1 cellular context compared by ENCODE assay signal in genomic region chr16:87608400-87608985, GRCh38.
TF ChIP-seq lines count a peak whose summit lies in the region.

No MANE protein-coding gene starts in this region.

TF ChIP-seq in HepG2, 621 proteins besides CTCF, POLR2A, EP300 and RAD21 (continued from another document and continues in another):
- TF ChIP-seq USF2 (IDR thresholded peaks at IDR 0.05; ENCODE audit: low read depth, low read length) (no peak), USF2 (CRISPR knock-in tag; IDR thresholded peaks at IDR 0.05; ENCODE audit: borderline replicate concordance) (no peak), HDAC6 (IDR thresholded peaks at IDR 0.05; ENCODE audit: low read depth, low read length) (no peak), CEBPB (IDR thresholded peaks at IDR 0.05; ENCODE audit: borderline replicate concordance, low read depth, low read length) (no peak), HMG20A (CRISPR knock-in tag; IDR thresholded peaks at IDR 0.05; ENCODE audit: borderline replicate concordance) (peak; percentile 57; the same call in 1 of the 2 replicates), NFATC3 (CRISPR knock-in tag; IDR thresholded peaks at IDR 0.05) (no peak; the same call in 1 of the 2 replicates), ZFX (CRISPR knock-in tag; IDR thresholded peaks at IDR 0.05; ENCODE audit: low read depth) (no peak), NFE2L1 (CRISPR knock-in tag; IDR thresholded peaks at IDR 0.05; ENCODE audit: borderline replicate concordance) (no peak), ZFP36L2 (CRISPR knock-in tag; IDR thresholded peaks at IDR 0.05) (peak; percentile 95), SIX4 (CRISPR knock-in tag; IDR thresholded peaks at IDR 0.05) (peak; percentile 77), ZNF740 (CRISPR knock-in tag; IDR thresholded peaks at IDR 0.05) (no peak), PBX3 (CRISPR knock-in tag; IDR thresholded peaks at IDR 0.05; ENCODE audit: borderline replicate concordance) (peak; percentile 60; the same call in 1 of the 2 replicates), JARID2 (CRISPR knock-in tag; IDR thresholded peaks at IDR 0.05; ENCODE audit: insufficient replicate concordance) (no peak), NFIC (IDR thresholded peaks at IDR 0.05; ENCODE audit: low read length) (no peak), ZNF329 (CRISPR knock-in tag; IDR thresholded peaks at IDR 0.05; ENCODE audit: low read depth) (0 out of 2 replicates have a peak, but pooled peaks have one; percentile 3), MIXL1 (CRISPR knock-in tag; IDR thresholded peaks at IDR 0.05) (peak; percentile 73; the same call in 1 of the 2 replicates), ETV5 (CRISPR knock-in tag; IDR thresholded peaks at IDR 0.05; ENCODE audit: borderline replicate concordance) (peak; percentile 11; the same call in 1 of the 2 replicates), SMC3 (IDR thresholded peaks at IDR 0.05; ENCODE audit: low read length) (no peak), SMAD9 (CRISPR knock-in tag; IDR thresholded peaks at IDR 0.05) (no peak), NCOR1 (IDR thresholded peaks at IDR 0.05; ENCODE audit: borderline replicate concordance, low read length) (no peak), ZNF788 (CRISPR knock-in tag; IDR thresholded peaks at IDR 0.05; ENCODE audit: borderline replicate concordance) (peak; percentile 72; the same call in 1 of the 2 replicates), IKZF1 (IDR thresholded peaks at IDR 0.05) (no peak), ZNF44 (CRISPR knock-in tag; IDR thresholded peaks at IDR 0.05) (no peak), BCL3 (CRISPR knock-in tag; IDR thresholded peaks at IDR 0.05) (peak; percentile 50; the same call in 1 of the 2 replicates), ZNF362 (CRISPR knock-in tag; IDR thresholded peaks at IDR 0.05; ENCODE audit: borderline replicate concordance) (no peak), ZSCAN5A (CRISPR knock-in tag; IDR thresholded peaks at IDR 0.05; ENCODE audit: borderline replicate concordance) (peak; percentile 45; the same call in 1 of the 2 replicates), ZNF563 (CRISPR knock-in tag; IDR thresholded peaks at IDR 0.05) (peak; percentile 80; the same call in 1 of the 2 replicates), CHD2 (IDR thresholded peaks at IDR 0.05; ENCODE audit: low read depth, low read length) (no peak), MTA1 (CRISPR knock-in tag; IDR thresholded peaks at IDR 0.05; ENCODE audit: borderline replicate concordance) (no peak), ZNF597 (CRISPR knock-in tag; IDR thresholded peaks at IDR 0.05) (no peak), JUNB (CRISPR knock-in tag; IDR thresholded peaks at IDR 0.05; ENCODE audit: borderline replicate concordance) (peak; percentile 64; the same call in 1 of the 2 replicates)
- TF ChIP-seq, protein P1, sequence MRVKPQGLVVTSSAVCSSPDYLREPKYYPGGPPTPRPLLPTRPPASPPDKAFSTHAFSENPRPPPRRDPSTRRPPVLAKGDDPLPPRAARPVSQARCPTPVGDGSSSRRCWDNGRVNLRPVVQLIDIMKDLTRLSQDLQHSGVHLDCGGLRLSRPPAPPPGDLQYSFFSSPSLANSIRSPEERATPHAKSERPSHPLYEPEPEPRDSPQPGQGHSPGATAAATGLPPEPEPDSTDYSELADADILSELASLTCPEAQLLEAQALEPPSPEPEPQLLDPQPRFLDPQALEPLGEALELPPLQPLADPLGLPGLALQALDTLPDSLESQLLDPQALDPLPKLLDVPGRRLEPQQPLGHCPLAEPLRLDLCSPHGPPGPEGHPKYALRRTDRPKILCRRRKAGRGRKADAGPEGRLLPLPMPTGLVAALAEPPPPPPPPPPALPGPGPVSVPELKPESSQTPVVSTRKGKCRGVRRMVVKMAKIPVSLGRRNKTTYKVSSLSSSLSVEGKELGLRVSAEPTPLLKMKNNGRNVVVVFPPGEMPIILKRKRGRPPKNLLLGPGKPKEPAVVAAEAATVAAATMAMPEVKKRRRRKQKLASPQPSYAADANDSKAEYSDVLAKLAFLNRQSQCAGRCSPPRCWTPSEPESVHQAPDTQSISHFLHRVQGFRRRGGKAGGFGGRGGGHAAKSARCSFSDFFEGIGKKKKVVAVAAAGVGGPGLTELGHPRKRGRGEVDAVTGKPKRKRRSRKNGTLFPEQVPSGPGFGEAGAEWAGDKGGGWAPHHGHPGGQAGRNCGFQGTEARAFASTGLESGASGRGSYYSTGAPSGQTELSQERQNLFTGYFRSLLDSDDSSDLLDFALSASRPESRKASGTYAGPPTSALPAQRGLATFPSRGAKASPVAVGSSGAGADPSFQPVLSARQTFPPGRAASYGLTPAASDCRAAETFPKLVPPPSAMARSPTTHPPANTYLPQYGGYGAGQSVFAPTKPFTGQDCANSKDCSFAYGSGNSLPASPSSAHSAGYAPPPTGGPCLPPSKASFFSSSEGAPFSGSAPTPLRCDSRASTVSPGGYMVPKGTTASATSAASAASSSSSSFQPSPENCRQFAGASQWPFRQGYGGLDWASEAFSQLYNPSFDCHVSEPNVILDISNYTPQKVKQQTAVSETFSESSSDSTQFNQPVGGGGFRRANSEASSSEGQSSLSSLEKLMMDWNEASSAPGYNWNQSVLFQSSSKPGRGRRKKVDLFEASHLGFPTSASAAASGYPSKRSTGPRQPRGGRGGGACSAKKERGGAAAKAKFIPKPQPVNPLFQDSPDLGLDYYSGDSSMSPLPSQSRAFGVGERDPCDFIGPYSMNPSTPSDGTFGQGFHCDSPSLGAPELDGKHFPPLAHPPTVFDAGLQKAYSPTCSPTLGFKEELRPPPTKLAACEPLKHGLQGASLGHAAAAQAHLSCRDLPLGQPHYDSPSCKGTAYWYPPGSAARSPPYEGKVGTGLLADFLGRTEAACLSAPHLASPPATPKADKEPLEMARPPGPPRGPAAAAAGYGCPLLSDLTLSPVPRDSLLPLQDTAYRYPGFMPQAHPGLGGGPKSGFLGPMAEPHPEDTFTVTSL (CRISPR knock-in tag; IDR thresholded peaks at IDR 0.05; ENCODE audit: borderline replicate concordance), result no peak
- TF ChIP-seq, protein P2, sequence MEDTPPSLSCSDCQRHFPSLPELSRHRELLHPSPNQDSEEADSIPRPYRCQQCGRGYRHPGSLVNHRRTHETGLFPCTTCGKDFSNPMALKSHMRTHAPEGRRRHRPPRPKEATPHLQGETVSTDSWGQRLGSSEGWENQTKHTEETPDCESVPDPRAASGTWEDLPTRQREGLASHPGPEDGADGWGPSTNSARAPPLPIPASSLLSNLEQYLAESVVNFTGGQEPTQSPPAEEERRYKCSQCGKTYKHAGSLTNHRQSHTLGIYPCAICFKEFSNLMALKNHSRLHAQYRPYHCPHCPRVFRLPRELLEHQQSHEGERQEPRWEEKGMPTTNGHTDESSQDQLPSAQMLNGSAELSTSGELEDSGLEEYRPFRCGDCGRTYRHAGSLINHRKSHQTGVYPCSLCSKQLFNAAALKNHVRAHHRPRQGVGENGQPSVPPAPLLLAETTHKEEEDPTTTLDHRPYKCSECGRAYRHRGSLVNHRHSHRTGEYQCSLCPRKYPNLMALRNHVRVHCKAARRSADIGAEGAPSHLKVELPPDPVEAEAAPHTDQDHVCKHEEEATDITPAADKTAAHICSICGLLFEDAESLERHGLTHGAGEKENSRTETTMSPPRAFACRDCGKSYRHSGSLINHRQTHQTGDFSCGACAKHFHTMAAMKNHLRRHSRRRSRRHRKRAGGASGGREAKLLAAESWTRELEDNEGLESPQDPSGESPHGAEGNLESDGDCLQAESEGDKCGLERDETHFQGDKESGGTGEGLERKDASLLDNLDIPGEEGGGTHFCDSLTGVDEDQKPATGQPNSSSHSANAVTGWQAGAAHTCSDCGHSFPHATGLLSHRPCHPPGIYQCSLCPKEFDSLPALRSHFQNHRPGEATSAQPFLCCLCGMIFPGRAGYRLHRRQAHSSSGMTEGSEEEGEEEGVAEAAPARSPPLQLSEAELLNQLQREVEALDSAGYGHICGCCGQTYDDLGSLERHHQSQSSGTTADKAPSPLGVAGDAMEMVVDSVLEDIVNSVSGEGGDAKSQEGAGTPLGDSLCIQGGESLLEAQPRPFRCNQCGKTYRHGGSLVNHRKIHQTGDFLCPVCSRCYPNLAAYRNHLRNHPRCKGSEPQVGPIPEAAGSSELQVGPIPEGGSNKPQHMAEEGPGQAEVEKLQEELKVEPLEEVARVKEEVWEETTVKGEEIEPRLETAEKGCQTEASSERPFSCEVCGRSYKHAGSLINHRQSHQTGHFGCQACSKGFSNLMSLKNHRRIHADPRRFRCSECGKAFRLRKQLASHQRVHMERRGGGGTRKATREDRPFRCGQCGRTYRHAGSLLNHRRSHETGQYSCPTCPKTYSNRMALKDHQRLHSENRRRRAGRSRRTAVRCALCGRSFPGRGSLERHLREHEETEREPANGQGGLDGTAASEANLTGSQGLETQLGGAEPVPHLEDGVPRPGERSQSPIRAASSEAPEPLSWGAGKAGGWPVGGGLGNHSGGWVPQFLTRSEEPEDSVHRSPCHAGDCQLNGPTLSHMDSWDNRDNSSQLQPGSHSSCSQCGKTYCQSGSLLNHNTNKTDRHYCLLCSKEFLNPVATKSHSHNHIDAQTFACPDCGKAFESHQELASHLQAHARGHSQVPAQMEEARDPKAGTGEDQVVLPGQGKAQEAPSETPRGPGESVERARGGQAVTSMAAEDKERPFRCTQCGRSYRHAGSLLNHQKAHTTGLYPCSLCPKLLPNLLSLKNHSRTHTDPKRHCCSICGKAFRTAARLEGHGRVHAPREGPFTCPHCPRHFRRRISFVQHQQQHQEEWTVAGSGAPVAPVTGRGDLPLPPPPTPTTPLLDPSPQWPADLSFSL (CRISPR knock-in tag; IDR thresholded peaks at IDR 0.05), result no peak
- TF ChIP-seq, protein P3, sequence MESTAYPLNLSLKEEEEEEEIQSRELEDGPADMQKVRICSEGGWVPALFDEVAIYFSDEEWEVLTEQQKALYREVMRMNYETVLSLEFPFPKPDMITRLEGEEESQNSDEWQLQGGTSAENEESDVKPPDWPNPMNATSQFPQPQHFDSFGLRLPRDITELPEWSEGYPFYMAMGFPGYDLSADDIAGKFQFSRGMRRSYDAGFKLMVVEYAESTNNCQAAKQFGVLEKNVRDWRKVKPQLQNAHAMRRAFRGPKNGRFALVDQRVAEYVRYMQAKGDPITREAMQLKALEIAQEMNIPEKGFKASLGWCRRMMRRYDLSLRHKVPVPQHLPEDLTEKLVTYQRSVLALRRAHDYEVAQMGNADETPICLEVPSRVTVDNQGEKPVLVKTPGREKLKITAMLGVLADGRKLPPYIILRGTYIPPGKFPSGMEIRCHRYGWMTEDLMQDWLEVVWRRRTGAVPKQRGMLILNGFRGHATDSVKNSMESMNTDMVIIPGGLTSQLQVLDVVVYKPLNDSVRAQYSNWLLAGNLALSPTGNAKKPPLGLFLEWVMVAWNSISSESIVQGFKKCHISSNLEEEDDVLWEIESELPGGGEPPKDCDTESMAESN (CRISPR knock-in tag; conservative IDR thresholded peaks at IDR 0.05), result peak; percentile 75; the same call in 1 of the 2 replicates
